9 cellular contexts compared by ENCODE assay signal in genomic region chr11:130448039-130448415, GRCh38. TPM values are rescaled to one million over a fixed set of nuclear protein-coding genes. Genes with fewer than 3 reads are reported as not detected.
DNase-seq lines count a peak whose midpoint lies in the region; ATAC-seq and TF ChIP-seq lines count a peak whose summit lies in the region.
"Had no signal": no experiment of that assay in that cellular context is flagged by ENCODE, and none has a peak within 500 bp of the region (broad histone marks: within the 10 kb centered on the region; RNA-seq: fewer than 3 reads in every experiment).

No MANE protein-coding gene starts in this region.

- H3K36me3 Mint-ChIP-seq in activated T-cell treated with anti-CD3 and anti-CD28 coated beads, Interleukin-2, amount 50 U/mL, for 24 hours (ENCODE audit: low read depth): no peaks in the 10 kb centered on the region

- no peaks in the 10 kb centered on the region for H3K9me3 ChIP-seq in breast epithelium
- H3K9me3 ChIP-seq in transverse colon: no peaks in the 10 kb centered on the region
- no peaks in the 10 kb centered on the region for H3K9me3 ChIP-seq in adrenal gland (replicated peaks in 1 of 3)

- H3K23ac ChIP-seq in mesendoderm (ENCODE audit: low read length): no peak overlapping the region

- no peak overlapping the region for H4K5ac ChIP-seq in mesendoderm (ENCODE audit: low read length)

- H3K4me3 Mint-ChIP-seq in activated T-cell treated with anti-CD3 and anti-CD28 coated beads, Interleukin-2, amount 50 U/mL, for 24 hours: peak overlapping the region; percentile 53

- H3K9ac ChIP-seq in mesendoderm (ENCODE audit: low read length): peak overlapping the region; percentile 41

- H3K4me1 Mint-ChIP-seq in activated T-cell treated with anti-CD3 and anti-CD28 coated beads, Interleukin-2, amount 50 U/mL, for 24 hours (ENCODE audit: low read depth): peaks cover 12% of the 10 kb centered on the region

- no peak overlapping the region for H2AK5ac ChIP-seq in mesendoderm (ENCODE audit: low read length)

- H3K18ac ChIP-seq in mesendoderm (ENCODE audit: low read length): no peak overlapping the region

- H3K27me3 ChIP-seq in breast epithelium (no peaks in the 10 kb centered on the region), mesendoderm (ENCODE audit: insufficient read depth, low read length, poor library complexity) (no peaks in the 10 kb centered on the region), transverse colon (peaks cover 12% of the 10 kb centered on the region), adrenal gland (peaks cover 11% of the 10 kb centered on the region)

- peak overlapping the region; percentile 83 for H3K4me2 ChIP-seq in mesendoderm (ENCODE audit: low read length)

- ATAC-seq in HG03432 (IDR thresholded peaks at IDR 0.05; ENCODE audit: unreplicated experiment): no peak

- H2BK5ac ChIP-seq in mesendoderm (ENCODE audit: low read length): no peak overlapping the region

- no peak overlapping the region for H2BK15ac ChIP-seq in mesendoderm (replicated peaks; ENCODE audit: low read depth)

- no peak for TF ChIP-seq CTCF in breast epithelium (IDR thresholded peaks at IDR 0.05)
- no peak for TF ChIP-seq CTCF in transverse colon (IDR thresholded peaks at IDR 0.05)
- no peak for TF ChIP-seq CTCF in adrenal gland (IDR thresholded peaks at IDR 0.05)

- TF ChIP-seq EP300 in transverse colon (IDR thresholded peaks at IDR 0.05; ENCODE audit: low read depth): no peak

- in situ Hi-C loops in transverse colon (cut with MboI; ENCODE audit: low pct_ligation_motif_present in 1 of 4, low pct_unique_long_range_greater_than_20kb in 1 of 4, low sequenced_read_pairs in 3 of 4): loop anchor here in 1 of 4 donors (25.0 kb wide), 1 partner anchor 214 kb away; no protein-coding TSS in a partner anchor

- peak overlapping the region; percentile 77 to 80 for H3K27ac ChIP-seq in breast epithelium
- no peak overlapping the region for H3K27ac ChIP-seq in mesendoderm (ENCODE audit: low read depth, low read length)
- H3K27ac ChIP-seq in transverse colon: peak overlapping the region; percentile 60 to 77 (median 72)
- H3K27ac ChIP-seq in adrenal gland: peak overlapping the region in 1 of 5 donors; percentile 72
- H3K27ac ChIP-seq in substantia nigra (ENCODE audit: low read depth, low read length, poor library complexity, severe bottlenecking): no peak overlapping the region

- no peak for DNase-seq in activated T-cell treated with anti-CD3 and anti-CD28 coated beads, Interleukin-2, amount 50 U/mL, for 24 hours
- no peak for DNase-seq in activated T-cell treated with anti-CD3 and anti-CD28 coated beads, Interleukin-2, amount 50 U/mL, for 1 hour
- DNase-seq in breast epithelium (ENCODE audit: low spot score in 2 of 2) (no peak), mesendoderm (no peak), transverse colon (no peak), adrenal gland (no peak), substantia nigra (lab: John Stamatoyannopoulos, UW) (no peak)
- DNase-seq: activated CD4-positive, CD25-positive, alpha-beta regulatory T cell treated with anti-CD3 and anti-CD28 coated beads, Interleukin-2, amount 50 U/mL, for 72 hours had no signal

- H3K27me3 Mint-ChIP-seq in activated T-cell treated with anti-CD3 and anti-CD28 coated beads, Interleukin-2, amount 50 U/mL, for 24 hours: peaks cover 51% of the 10 kb centered on the region

- TF ChIP-seq POLR2A in breast epithelium (IDR thresholded peaks at IDR 0.05) (no peak), transverse colon (IDR thresholded peaks at IDR 0.05) (no peak), adrenal gland (IDR thresholded peaks at IDR 0.05) (no peak)

- H3K9me3 Mint-ChIP-seq in activated T-cell treated with anti-CD3 and anti-CD28 coated beads, Interleukin-2, amount 50 U/mL, for 24 hours: no peaks in the 10 kb centered on the region

- no peaks in the 10 kb centered on the region for H3K79me1 ChIP-seq in mesendoderm (ENCODE audit: low read length)

- peak overlapping the region; percentile 61 to 95 (median 69) for H3K4me3 ChIP-seq in breast epithelium
- no peak overlapping the region for H3K4me3 ChIP-seq in mesendoderm (ENCODE audit: low read length)
- peak overlapping the region; percentile 38 to 68 (median 59) for H3K4me3 ChIP-seq in transverse colon
- H3K4me3 ChIP-seq in adrenal gland: peak overlapping the region in 1 of 4 donors; percentile 55

- H3K36me3 ChIP-seq in breast epithelium (no peaks in the 10 kb centered on the region), mesendoderm (ENCODE audit: control insufficient read depth, insufficient read depth, low read length) (no peaks in the 10 kb centered on the region), transverse colon (no peaks in the 10 kb centered on the region), adrenal gland (replicated peaks in 1 of 2) (no peaks in the 10 kb centered on the region)

- no CpG with 5 or more reads among the region's 11 CpGs for WGBS in mesendoderm (ENCODE audit: extremely low coverage, insufficient coverage, low lambda C conversion rate)
- WGBS in transverse colon (ENCODE audit: low coverage in 1 of 2), 2 donors: 11% methylated on average over 11 of the region's 11 CpGs; no CpG with 5 or more reads in 1 of the 2 donors
- 0 to 11% (median 9%) methylated on average over 6 to 11 of the region's 11 CpGs for WGBS in adrenal gland, 4 donors

- H3K4ac ChIP-seq in mesendoderm (ENCODE audit: low read depth, low read length): no peak overlapping the region

- H3K27ac Mint-ChIP-seq in activated T-cell treated with anti-CD3 and anti-CD28 coated beads, Interleukin-2, amount 50 U/mL, for 24 hours: no peak overlapping the region

- H3K4me1 ChIP-seq in breast epithelium: no peaks in the 10 kb centered on the region
- peaks cover 7% of the 10 kb centered on the region for H3K4me1 ChIP-seq in mesendoderm (ENCODE audit: control insufficient read depth, low read depth, low read length)
- H3K4me1 ChIP-seq in transverse colon: peaks cover 7 to 37% (median 15%) of the 10 kb centered on the region in 4 donors
- peaks cover 10 to 21% of the 10 kb centered on the region in 2 donors for H3K4me1 ChIP-seq in adrenal gland (replicated peaks in 1 of 2)

- no peak overlapping the region for H2BK120ac ChIP-seq in mesendoderm (ENCODE audit: low read depth, low read length)

- no peaks in the 10 kb centered on the region for H3K79me2 ChIP-seq in mesendoderm (ENCODE audit: control insufficient read depth, insufficient read depth, low read length)

- no peak overlapping the region for H4K8ac ChIP-seq in mesendoderm (ENCODE audit: low read depth, low read length)

- intact Hi-C loops in breast epithelium (cut with DNase I; ENCODE audit: low total_unique reads) (no loop called here), transverse colon (cut with DNase I; ENCODE audit: low total_unique reads) (no loop called here), adrenal gland (cut with DNase I) (no loop called here)

- H3K56ac ChIP-seq in mesendoderm (ENCODE audit: low read length): peak overlapping the region; percentile 71

RNA-seq across cellular contexts. Expression of gene ADAMTS15, which starts 0.4 kb away (rescaled TPM):
- total RNA-seq in breast epithelium: 10 to 100 TPM; 17.9 to 22.6 (median 21.9) TPM
- 2.5 TPM for polyA plus RNA-seq in mesendoderm (2013, experiment 1 of 2)
- 2.6 TPM for polyA plus RNA-seq in mesendoderm (2013, experiment 2 of 2)
- total RNA-seq in transverse colon: 1 to 10 TPM; 1.6 to 8.2 (median 2.4) TPM
- total RNA-seq in adrenal gland: 1 to 10 TPM; 1.4 to 3.0 (median 2.2) TPM
- polyA plus RNA-seq in adrenal gland: 1 to 10 TPM in 2 of 3 donors, under 1 TPM in 1; 0.68 to 3.7 (median 3.4) TPM

RNA-seq across cellular contexts. Expression of gene ADAMTS8, which starts 19.6 kb away (rescaled TPM):
- total RNA-seq in breast epithelium (1 to 10 TPM in 1 of 3 donors, under 1 TPM in 2; 0.32 to 2.0 (median 0.44) TPM), transverse colon (under 1 TPM in 3 of 4 donors, not detected in 1; 0.27 to 1.00 (median 0.95) TPM), adrenal gland (under 1 TPM in 5 of 8 donors, not detected in 3; 0.07 to 0.32 (median 0.14) TPM)
- 1.0 TPM for polyA plus RNA-seq in mesendoderm (2013, experiment 1 of 2)
- polyA plus RNA-seq in mesendoderm (2013, experiment 2 of 2): 1.3 TPM
- 1 to 10 TPM in 1 of 3 donors, under 1 TPM in 2; 0.09 to 1.4 (median 0.48) TPM for polyA plus RNA-seq in adrenal gland

Comparison
In these comparisons a context has a peak if more than half of its experiments do, and no peak if none do; other contexts are left out.
1. H3K27ac ChIP-seq: peak in breast epithelium (2 of 2) and transverse colon (4 of 4); none in mesendoderm (single experiment) and substantia nigra (single experiment).